8 cellular contexts compared by ENCODE assay signal in the genomic region with DNA sequence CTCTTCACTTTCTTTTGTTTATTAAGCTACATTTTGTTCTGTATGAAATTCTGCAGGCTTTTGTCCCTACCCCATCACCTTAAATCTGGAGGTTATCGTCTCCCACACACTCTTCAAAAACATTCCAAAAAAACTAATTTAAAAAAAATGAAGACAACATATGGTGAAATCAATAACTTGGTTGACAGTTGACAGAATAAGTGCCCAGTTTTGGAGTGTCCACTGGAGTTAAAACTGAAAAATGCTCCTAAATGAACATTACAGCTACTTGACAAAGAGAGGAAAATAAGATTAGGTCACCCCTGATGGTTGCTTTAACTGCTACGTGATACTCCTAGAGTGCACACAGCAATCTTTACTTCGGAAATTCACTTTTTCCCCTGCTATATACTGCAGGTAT. TPM values are rescaled to one million over a fixed set of nuclear protein-coding genes. Genes with fewer than 3 reads are reported as not detected.
DNase-seq lines count a peak whose midpoint lies in the region; ATAC-seq and TF ChIP-seq lines count a peak whose summit lies in the region.

No MANE protein-coding gene starts in this region.

- H3K4me2 ChIP-seq in BLaER1 treated with 17β-estradiol and CSF1 and Interleukin-3, amounts not matched to agents 10 nM and 100 nM: peak overlapping the region; percentile 66 to 98 (median 80); a peak in 21 of 22 replicates

- no peaks in the 10 kb centered on the region for H3K9me3 ChIP-seq in BLaER1 treated with 17β-estradiol and CSF1 and Interleukin-3, amounts not matched to agents 10 nM and 100 nM (replicated peaks in 1 of 11)
- no peaks in the 10 kb centered on the region for H3K9me3 ChIP-seq in adrenal gland (replicated peaks in 1 of 3)

- peak overlapping the region in 10 of 11 experiments; percentile 63 to 96 (median 92); a peak in 17 of 22 replicates for H3K9ac ChIP-seq in BLaER1 treated with 17β-estradiol and CSF1 and Interleukin-3, amounts not matched to agents 10 nM and 100 nM

- H4K20me1 ChIP-seq in BLaER1 treated with 17β-estradiol and CSF1 and Interleukin-3, amounts not matched to agents 10 nM and 100 nM: no peaks in the 10 kb centered on the region

- H3K27ac Mint-ChIP-seq in IgD-negative memory B cell: peak overlapping the region; percentile 77 to 97 (median 97)
- H3K27ac Mint-ChIP-seq in nephron progenitor cell: peak overlapping the region; percentile 58

- H3K36me3 ChIP-seq in BLaER1 treated with 17β-estradiol and CSF1 and Interleukin-3, amounts not matched to agents 10 nM and 100 nM: no peaks in the 10 kb centered on the region
- no peaks in the 10 kb centered on the region for H3K36me3 ChIP-seq in adrenal gland (replicated peaks in 1 of 2)

- ATAC-seq in HG02852 (IDR thresholded peaks at IDR 0.05; ENCODE audit: unreplicated experiment): no peak

- no peak for TF ChIP-seq POLR2A in adrenal gland (IDR thresholded peaks at IDR 0.05)

- H3K27ac ChIP-seq in BLaER1 treated with 17β-estradiol and CSF1 and Interleukin-3, amounts not matched to agents 10 nM and 100 nM: peak overlapping the region in 6 of 11 experiments; percentile 92 to 96 (median 94); a peak in 10 of 22 replicates
- H3K27ac ChIP-seq in adrenal gland: peak overlapping the region in 1 of 5 donors; percentile 87

- H3K4me1 ChIP-seq in BLaER1 treated with 17β-estradiol and CSF1 and Interleukin-3, amounts not matched to agents 10 nM and 100 nM: peaks cover 13 to 27% (median 21%) of the 10 kb centered on the region in 10 experiments
- peaks cover 0 to 26% of the 10 kb centered on the region in 2 donors for H3K4me1 ChIP-seq in adrenal gland (replicated peaks in 1 of 2)

- H3K36me3 Mint-ChIP-seq in IgD-negative memory B cell (peaks cover 2% of the 10 kb centered on the region), nephron progenitor cell (ENCODE audit: low read depth) (no peaks in the 10 kb centered on the region)

- peak overlapping the region; percentile 75 to 92 (median 81); a peak in 19 of 20 replicates for H3K4me3 ChIP-seq in BLaER1 treated with 17β-estradiol and CSF1 and Interleukin-3, amounts not matched to agents 10 nM and 100 nM
- H3K4me3 ChIP-seq in choroid plexus epithelial cell (ENCODE audit: low read depth, low read length): peak overlapping the region; percentile 89
- H3K4me3 ChIP-seq in adrenal gland: peak overlapping the region in 2 of 4 donors; percentile 62 to 70

- WGBS in adrenal gland, 4 donors: 42 to 48% (median 45%) methylated on average over 3 of the region's 3 CpGs

- intact Hi-C loops in adrenal gland (cut with DNase I): loop anchor here in 1 of 2 donors (5.0 to 10.0 kb wide), 2 partner anchors 52 to 94 kb away; no protein-coding TSS in a partner anchor

- H3K4me1 Mint-ChIP-seq in IgD-negative memory B cell (peaks cover 18 to 28% (median 21%) of the 10 kb centered on the region in 3 donors), nephron progenitor cell (peaks cover 40% of the 10 kb centered on the region)

- DNase-seq in choroid plexus epithelial cell (ENCODE audit: low read depth) (no peak), nephron progenitor cell (no peak), mucosa of gallbladder (ENCODE audit: low spot score) (no peak), adrenal gland (no peak), NCI-H2029 treated with DMSO at 0.1 percent for 48 hours (lab: John Stamatoyannopoulos, UW) (no peak)

- H3K4me3 Mint-ChIP-seq in IgD-negative memory B cell (peak overlapping the region; percentile 86 to 99 (median 92)), nephron progenitor cell (peak overlapping the region; percentile 92)

- no peaks in the 10 kb centered on the region for H3K27me3 Mint-ChIP-seq in IgD-negative memory B cell
- H3K27me3 Mint-ChIP-seq in nephron progenitor cell (ENCODE audit: low read depth, poor library complexity): peaks cover 2% of the 10 kb centered on the region

- TF ChIP-seq CTCF in choroid plexus epithelial cell (conservative IDR thresholded peaks at IDR 0.05; ENCODE audit: low read depth, low read length): no peak
- TF ChIP-seq CTCF in nephron progenitor cell (IDR thresholded peaks at IDR 0.05): no peak
- no peak for TF ChIP-seq CTCF in adrenal gland (IDR thresholded peaks at IDR 0.05)

- H3K27me3 ChIP-seq in BLaER1 treated with 17β-estradiol and CSF1 and Interleukin-3, amounts not matched to agents 10 nM and 100 nM: no peaks in the 10 kb centered on the region
- no peaks in the 10 kb centered on the region for H3K27me3 ChIP-seq in adrenal gland

- H3K9me3 Mint-ChIP-seq in IgD-negative memory B cell: peaks cover 0 to 3% (median 0%) of the 10 kb centered on the region in 3 donors
- no peaks in the 10 kb centered on the region for H3K9me3 Mint-ChIP-seq in nephron progenitor cell

RNA-seq across cellular contexts. Expression of a gene that starts 0.6 kb away (rescaled TPM):
- 6.5 TPM for polyA plus RNA-seq in IgD-negative memory B cell
- 20.3 TPM for total RNA-seq in mucosa of gallbladder
- 10 to 100 TPM; 16.5 to 37.1 (median 27.3) TPM for total RNA-seq in adrenal gland
- 10 to 100 TPM in 2 of 3 donors, 1 to 10 TPM in 1; 8.0 to 16.8 (median 14.0) TPM for polyA plus RNA-seq in adrenal gland
